Comparison of ENCODE assay signal across 4 cellular contexts in the genomic region with DNA sequence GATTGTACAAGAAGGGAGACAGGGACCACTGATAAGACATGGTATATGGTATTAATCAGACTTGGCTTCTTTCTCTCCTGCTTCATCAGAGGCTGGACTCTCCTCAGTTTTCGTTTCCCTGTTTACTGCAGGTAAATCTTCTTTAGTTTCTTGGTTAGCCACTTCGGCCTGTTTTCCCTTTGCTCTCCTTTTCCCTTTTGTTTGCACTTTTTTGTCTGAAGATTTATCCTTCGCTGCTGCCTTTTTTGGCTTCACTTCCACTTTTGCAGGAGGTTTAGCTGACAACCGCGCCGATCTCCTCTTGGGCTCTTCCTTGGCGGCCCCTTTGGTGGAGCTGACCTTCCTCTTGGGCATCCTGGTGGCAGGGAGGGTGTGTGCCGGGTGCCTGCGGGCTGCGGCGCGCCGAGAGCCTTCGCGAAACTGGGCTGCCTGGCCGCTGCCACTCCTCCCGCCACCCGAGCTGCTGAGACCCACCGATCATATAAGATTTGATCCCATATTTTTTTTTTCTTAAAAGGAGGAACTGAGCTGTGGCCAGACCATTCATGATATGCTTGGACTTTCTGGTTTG. TPM values are rescaled to one million over a fixed set of nuclear protein-coding genes. Genes with fewer than 3 reads are reported as not detected.
"Had no signal": no experiment of that assay in that cellular context is flagged by ENCODE, and none has a peak within 500 bp of the region (broad histone marks: within the 10 kb centered on the region; RNA-seq: fewer than 3 reads in every experiment).

No MANE protein-coding gene starts in this region.

RNA-seq across cellular contexts. Expression of gene SMIM9, which starts 17.3 kb away (rescaled TPM):
- total RNA-seq: LHCN-M2, M059J, MCF 10A, NCI-H460 had no signal
